28 cellular contexts compared by ENCODE assay signal in the genomic region with DNA sequence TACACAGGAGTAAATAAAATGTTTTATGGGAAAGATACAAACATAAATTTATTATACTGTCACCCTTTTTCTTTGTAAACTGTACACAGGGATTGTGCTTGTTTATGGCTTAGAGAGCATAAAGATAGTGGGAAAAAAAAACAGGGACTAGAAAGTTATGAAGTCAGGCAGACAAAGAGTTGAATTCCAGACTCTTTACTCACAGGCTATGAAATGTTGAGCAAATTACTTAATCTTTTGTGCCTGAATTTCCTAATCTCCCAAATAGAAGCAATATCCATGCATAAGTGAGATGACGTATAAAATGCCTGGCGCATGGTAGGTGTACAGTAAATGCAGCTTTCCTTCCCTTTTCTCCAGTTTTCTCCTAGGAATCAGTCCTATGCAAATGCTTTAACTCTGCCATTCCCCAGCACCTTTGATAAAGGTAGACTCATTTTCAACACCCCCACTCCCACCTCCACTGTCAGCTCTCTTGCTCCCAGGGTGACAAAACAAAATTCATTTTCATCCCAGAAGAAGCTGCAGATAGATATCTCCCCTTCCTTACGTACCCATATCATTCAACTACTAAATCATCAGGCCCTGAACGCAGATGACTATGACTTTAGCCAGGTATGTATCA. TPM values are rescaled to one million over a fixed set of nuclear protein-coding genes. Genes with fewer than 3 reads are reported as not detected.
DNase-seq lines count a peak whose midpoint lies in the region; ATAC-seq and TF ChIP-seq lines count a peak whose summit lies in the region.
"Had no signal": no experiment of that assay in that cellular context is flagged by ENCODE, and none has a peak within 500 bp of the region (broad histone marks: within the 10 kb centered on the region; RNA-seq: fewer than 3 reads in every experiment).

No MANE protein-coding gene starts in this region.

- H3K36me3 ChIP-seq in Karpas-422 (ENCODE audit: insufficient read depth, low read length) = no peaks in the 10 kb centered on the region
- H3K36me3 ChIP-seq: ascending aorta, right atrium auricular region, SJCRH30, thoracic aorta had no signal

- no peak for TF ChIP-seq CTCF in epithelial cell of esophagus (IDR thresholded peaks at IDR 0.05; ENCODE audit: insufficient read depth, low read depth, low read length, missing control alignments)

- H4K20me1 ChIP-seq in Karpas-422 (ENCODE audit: insufficient read depth, low read depth, low read length) = no peaks in the 10 kb centered on the region

- no peak overlapping the region for H3K27ac ChIP-seq in Karpas-422 (ENCODE audit: low read length)
- H3K27ac ChIP-seq: ascending aorta, coronary artery, right atrium auricular region, SJCRH30, thoracic aorta had no signal

- no peaks in the 10 kb centered on the region for H3K79me2 ChIP-seq in Karpas-422 (ENCODE audit: low read length)

- no peaks in the 10 kb centered on the region for H3K9me3 ChIP-seq in Karpas-422 (ENCODE audit: low read length)
- H3K9me3 ChIP-seq: ascending aorta, right atrium auricular region, SJCRH30, thoracic aorta had no signal

- H3K9me2 ChIP-seq in Karpas-422 (replicated peaks; ENCODE audit: insufficient read depth, low read length) = no peaks in the 10 kb centered on the region

- H2AFZ ChIP-seq in Karpas-422 (ENCODE audit: low read length) = no peak overlapping the region

- no peak overlapping the region for H3K4me2 ChIP-seq in Karpas-422 (ENCODE audit: low read depth, low read length, poor library complexity, severe bottlenecking)

- no peaks in the 10 kb centered on the region for H3K27me3 ChIP-seq in Karpas-422 (ENCODE audit: low read length)
- H3K27me3 ChIP-seq: ascending aorta, right atrium auricular region, SJCRH30 had no signal

- no peaks in the 10 kb centered on the region for H3K4me1 ChIP-seq in Karpas-422 (ENCODE audit: low read length)
- H3K4me1 ChIP-seq: ascending aorta, right atrium auricular region had no signal

- H3K4me3 ChIP-seq in epithelial cell of esophagus (ENCODE audit: low read length) (no peak overlapping the region), Karpas-422 (ENCODE audit: low read length) (no peak overlapping the region)
- H3K4me3 ChIP-seq: ascending aorta, coronary artery, right atrium auricular region, SJCRH30, thoracic aorta had no signal

- ATAC-seq in HG03460 (IDR thresholded peaks at IDR 0.05; ENCODE audit: unreplicated experiment) = no peak
- ATAC-seq: activated CD8-positive, alpha-beta T cell treated with anti-CD3 and anti-CD28 coated beads, Interleukin-2, amount 10 ng/mL, durations not matched to agents 7 days and 5 days; activated T-cell treated with anti-CD3 and anti-CD28 coated beads, Interleukin-2, amount 50 U/mL, for 4 hours; left ventricle myocardium superior; stimulated activated effector memory CD8-positive, alpha-beta T cell treated with anti-CD3 and anti-CD28 coated beads, Interleukin-12 subunit alpha, Interleukin-12 subunit beta, amount 100 ng/mL, for 72 hours; T-helper 17 cell; WTC11 had no signal

- H3K9ac ChIP-seq in Karpas-422 (ENCODE audit: low read length) = no peak overlapping the region

- DNase-seq in ELR (ENCODE audit: low read depth) (peak; percentile 46), NCI-H226 (peak; percentile 46), epithelial cell of esophagus (ENCODE audit: low read depth) (peak; percentile 76), non-pigmented ciliary epithelial cell (ENCODE audit: low read depth) (peak; percentile 34), Karpas-422 (no peak), GDM1 (lab: John Stamatoyannopoulos, UW) (no peak), kidney glomerular epithelial cell (lab: John Stamatoyannopoulos, UW) (no peak)
- DNase-seq: activated CD8-positive, alpha-beta T cell treated with anti-CD3 and anti-CD28 coated beads, Interleukin-2, amount 10 ng/mL, durations not matched to agents 7 days and 5 days; activated naive CD4-positive, alpha-beta T cell treated with anti-CD3 and anti-CD28 coated beads for 36 hours; activated T-cell treated with anti-CD3 and anti-CD28 coated beads, Interleukin-2, amount 50 U/mL, for 4 hours; CD4-positive, CD25-positive, alpha-beta regulatory T cell; DMS153; glutamatergic neuron; left ventricle myocardium superior; NCI-H1417 treated with DMSO at 0.1 percent for 48 hours; NCI-H2171; NCI-H69; occipital lobe; SJCRH30; T-helper 17 cell had no signal

RNA-seq across cellular contexts. Expression of gene BTC, which starts 44.5 kb away (rescaled TPM):
- total RNA-seq in Karpas-422 (2014; rRNA removed; shearing (Covaris generic); ENCODE audit: low replicate concordance) = not detected in 2 replicates
- total RNA-seq: activated CD8-positive, alpha-beta T cell treated with anti-CD3 and anti-CD28 coated beads, Interleukin-2, amount 10 ng/mL, durations not matched to agents 7 days and 5 days; activated naive CD4-positive, alpha-beta T cell treated with anti-CD3 and anti-CD28 coated beads for 36 hours; activated T-cell treated with anti-CD3 and anti-CD28 coated beads, Interleukin-2, amount 50 U/mL, for 4 hours; CD4-positive, CD25-positive, alpha-beta regulatory T cell; endothelial cell of umbilical vein; T-helper 17 cell had no signal

Comparison
In these comparisons a context has a peak if more than half of its experiments do, and no peak if none do; other contexts are left out.
1. DNase-seq: peak in ELR (single experiment), NCI-H226 (single experiment), epithelial cell of esophagus (single experiment) and non-pigmented ciliary epithelial cell (single experiment); none in Karpas-422 (single experiment), GDM1 (single experiment) and kidney glomerular epithelial cell (single experiment).